In genomic region chr17:43578352-43578698, GRCh38 we compare ENCODE assay signal across 14 cellular contexts. TPM values are rescaled to one million over a fixed set of nuclear protein-coding genes. Genes with fewer than 3 reads are reported as not detected.
A peak's percentile ranks its signal among the peaks of the same experiment; 100 is the strongest.
DNase-seq lines count a peak whose midpoint lies in the region; ATAC-seq, FAIRE-seq and TF ChIP-seq lines count a peak whose summit lies in the region.
"Had no signal": no experiment of that assay in that cellular context is flagged by ENCODE, and none has a peak within 500 bp of the region (broad histone marks: within the 10 kb centered on the region; RNA-seq: fewer than 3 reads in every experiment).

No MANE protein-coding gene starts in this region.

- H4K20me1 ChIP-seq in HepG2 (ENCODE audit: insufficient read depth, low read length): no peaks in the 10 kb centered on the region

- H3K27me3 ChIP-seq in HepG2 (ENCODE audit: control insufficient read depth in 1 of 2, insufficient read depth in 2 of 2, low read length in 2 of 2): no peaks in the 10 kb centered on the region
- no peaks in the 10 kb centered on the region for H3K27me3 ChIP-seq in right lobe of liver
- no peaks in the 10 kb centered on the region for H3K27me3 ChIP-seq in suprapubic skin

- BruUV-seq in HepG2 (replicated peaks; lab: Mats Ljungman, UMichigan): no TSS peak

- FAIRE-seq in HepG2 (lab: Jason Lieb, UNC): no peak

- DNase-seq in HepG2 (ENCODE audit: low spot score) (no peak), right lobe of liver (no peak), activated B cell treated with CpG ODN at 0.5 μM for 24 hours (no peak), NCI-H774 (lab: John Stamatoyannopoulos, UW) (no peak), suprapubic skin (ENCODE audit: low spot score in 2 of 2) (no peak), DMS153 (lab: John Stamatoyannopoulos, UW) (no peak)
- DNase-seq in effector CD4-positive, alpha-beta T cell: no peak
- DNase-seq: central memory CD4-positive, alpha-beta T cell; erythroblast; posterior cingulate gyrus had no signal

- no peaks in the 10 kb centered on the region for H3K36me3 ChIP-seq in HepG2 (replicated peaks in 1 of 2; ENCODE audit: control insufficient read depth in 1 of 2, insufficient read depth in 2 of 2, low read length in 2 of 2)
- H3K36me3 ChIP-seq in right lobe of liver: no peaks in the 10 kb centered on the region
- H3K36me3 ChIP-seq in suprapubic skin: no peaks in the 10 kb centered on the region

- H3K9me3 ChIP-seq in HepG2 (ENCODE audit: low read length) (no peaks in the 10 kb centered on the region), right lobe of liver (no peaks in the 10 kb centered on the region), suprapubic skin (no peaks in the 10 kb centered on the region)

- no peak for TF ChIP-seq RAD21 in HepG2 (CRISPR knock-in tag; IDR thresholded peaks at IDR 0.05)

- TF ChIP-seq CTCF in HepG2 (CRISPR knock-in tag; IDR thresholded peaks at IDR 0.05) (no peak), right lobe of liver (IDR thresholded peaks at IDR 0.05) (no peak), activated B cell treated with CpG ODN at 0.5 μM for 24 hours (IDR thresholded peaks at IDR 0.05) (no peak), nephron (IDR thresholded peaks at IDR 0.05; ENCODE audit: unreplicated experiment in 3 of 3) (no peak), suprapubic skin (IDR thresholded peaks at IDR 0.05) (no peak)

- H3K36me3 Mint-ChIP-seq in activated B cell treated with CpG ODN at 0.5 μM for 24 hours (ENCODE audit: low read depth) (no peaks in the 10 kb centered on the region), nephron (ENCODE audit: low read depth) (no peaks in the 10 kb centered on the region)

- H3K4me2 ChIP-seq in HepG2 (ENCODE audit: low read depth, low read length): peak overlapping the region; percentile 84

- no peak for ATAC-seq in HepG2
- no peak for ATAC-seq in right lobe of liver
- ATAC-seq in activated B cell treated with CpG ODN at 0.5 μM for 24 hours (ENCODE audit: low read depth): no peak

- H3K27ac ChIP-seq in HepG2 (ENCODE audit: extremely low read length, insufficient read depth, low read length): no peak overlapping the region
- H3K27ac ChIP-seq in right lobe of liver: no peak overlapping the region
- H3K27ac ChIP-seq in suprapubic skin: no peak overlapping the region
- H3K27ac ChIP-seq: C4-2B had no signal

- H3K4me1 ChIP-seq in HepG2 (ENCODE audit: insufficient read depth, low read length): peaks cover 100% of the 10 kb centered on the region
- H3K4me1 ChIP-seq in right lobe of liver: no peaks in the 10 kb centered on the region
- peaks cover 26% of the 10 kb centered on the region for H3K4me1 ChIP-seq in suprapubic skin

- H3K27me3 Mint-ChIP-seq in activated B cell treated with CpG ODN at 0.5 μM for 24 hours (peaks cover 4% of the 10 kb centered on the region), nephron (ENCODE audit: low read depth) (peaks cover 49% of the 10 kb centered on the region)

- intact Hi-C loops in HepG2 (cut with micrococcal nuclease; ENCODE audit: unreplicated experiment) (no loop called here), right lobe of liver (cut with DNase I) (loop anchor here in 1 of 2 donors (10.0 kb wide), 1 partner anchor 176 kb away; the partner anchor contains the start of gene SOST), activated B cell treated with CpG ODN at 0.5 μM for 24 hours (cut with micrococcal nuclease) (loop anchor here (1.0 to 5.0 kb wide), 2 partner anchors 32 to 269 kb away; partner anchors contain the start of genes CD300LG and ETV4)

- H3K9me3 Mint-ChIP-seq in activated B cell treated with CpG ODN at 0.5 μM for 24 hours (no peaks in the 10 kb centered on the region), nephron (no peaks in the 10 kb centered on the region)
- H3K9me3 Mint-ChIP-seq: activated naive CD4-positive, alpha-beta T cell treated with anti-CD3 and anti-CD28 coated beads for 36 hours had no signal

- peak overlapping the region; percentile 41; the same call in 1 of the 2 replicates for H3K9ac ChIP-seq in HepG2 (ENCODE audit: insufficient read depth, low read depth, low read length)

- CTCF ChIA-PET in HepG2 (lab: Yijun Ruan, JAX; ENCODE audit: low intra/inter-chr PET ratio, low total read pairs) (interaction anchor here (4.6 kb wide), 1 partner anchor 182 kb away, joined by 55 read pairs; no protein-coding TSS in a partner anchor), activated B cell treated with CpG ODN at 0.5 μM for 24 hours (lab: Charles Lee) (interaction anchor here (1.3 to 4.8 kb wide), 5 partner anchors 70 to 268 kb away, joined by 3 to 40 read pairs (median 12); partner anchors contain the start of genes CD300LG and SOST)

- H3K4me3 ChIP-seq in HepG2 (replicated peaks in 1 of 3; ENCODE audit: insufficient read depth in 1 of 3, low read depth in 2 of 3, low read length in 3 of 3) (peak overlapping the region in 1 of 3 experiments; percentile 56; a peak in 2 of 6 replicates), right lobe of liver (no peak overlapping the region), suprapubic skin (no peak overlapping the region)
- H3K4me3 ChIP-seq: lung had no signal

- POLR2A ChIA-PET in HepG2 (lab: Yijun Ruan, JAX) (interaction anchor here (0.7 to 8.9 kb wide), 8 partner anchors 33 to 107 kb away, joined by 3 to 221 read pairs (median 6); no protein-coding TSS in a partner anchor), activated B cell treated with CpG ODN at 0.5 μM for 24 hours (lab: Charles Lee) (interaction anchor here (1.2 to 1.8 kb wide), 3 partner anchors 15 to 209 kb away, joined by 6 to 7 read pairs (median 7); no protein-coding TSS in a partner anchor)

- H3K4me3 Mint-ChIP-seq in activated B cell treated with CpG ODN at 0.5 μM for 24 hours: peak overlapping the region; percentile 30
- H3K4me3 Mint-ChIP-seq in nephron: peak overlapping the region in 1 of 3 experiments; percentile 16
- H3K4me3 Mint-ChIP-seq: activated naive CD4-positive, alpha-beta T cell treated with anti-CD3 and anti-CD28 coated beads for 36 hours had no signal

- H3K4me1 Mint-ChIP-seq in activated B cell treated with CpG ODN at 0.5 μM for 24 hours: peaks cover 23% of the 10 kb centered on the region
- H3K4me1 Mint-ChIP-seq in nephron: peaks cover 52% of the 10 kb centered on the region

- TF ChIP-seq EP300 in HepG2 (IDR thresholded peaks at IDR 0.05; ENCODE audit: low read depth in 2 of 2, low read length in 2 of 2) (no peak), HepG2 (CRISPR knock-in tag; IDR thresholded peaks at IDR 0.05; ENCODE audit: borderline replicate concordance) (no peak), suprapubic skin (IDR thresholded peaks at IDR 0.05) (no peak)

- H3K79me2 ChIP-seq in HepG2 (ENCODE audit: insufficient read depth, low read length): no peaks in the 10 kb centered on the region

- TF ChIP-seq POLR2A in HepG2 (IDR thresholded peaks at IDR 0.05; ENCODE audit: insufficient read depth in 1 of 2, low read depth in 2 of 2, low read length in 2 of 2): no peak
- TF ChIP-seq POLR2A in right lobe of liver (IDR thresholded peaks at IDR 0.05): no peak
- no peak for TF ChIP-seq POLR2A in suprapubic skin (IDR thresholded peaks at IDR 0.05)

- in situ Hi-C loops in HepG2 (cut with HindIII; ENCODE audit: extremely low pct_ligation_motif_present, low pct_unique_long_range_greater_than_20kb): loop anchor here (5.0 kb wide), 1 partner anchor 179 kb away; the partner anchor contains the start of gene SOST

- H3K27ac Mint-ChIP-seq in activated B cell treated with CpG ODN at 0.5 μM for 24 hours: peak overlapping the region; percentile 66
- H3K27ac Mint-ChIP-seq in nephron: peak overlapping the region; percentile 55 to 76 (median 61)
- H3K27ac Mint-ChIP-seq: activated naive CD4-positive, alpha-beta T cell treated with anti-CD3 and anti-CD28 coated beads for 36 hours had no signal

- WGBS in HepG2 (ENCODE audit: low lambda C conversion rate): 34% methylated on average over 1 of the region's 1 CpG
- no CpG with 5 or more reads among the region's 1 CpG for WGBS in right lobe of liver (ENCODE audit: insufficient coverage, low coverage, low lambda C conversion rate, missing lambda C conversion rate)
- WGBS in suprapubic skin: 65% methylated on average over 1 of the region's 1 CpG

- no peak overlapping the region for H2AFZ ChIP-seq in HepG2 (ENCODE audit: low read length)

TF ChIP-seq in HepG2, 621 proteins besides CTCF, POLR2A, EP300 and RAD21 (continues in another document):
- no peak for TF ChIP-seq ZNF136 (CRISPR knock-in tag; IDR thresholded peaks at IDR 0.05; ENCODE audit: low read depth)
- no peak for TF ChIP-seq BRD4 (CRISPR knock-in tag; IDR thresholded peaks at IDR 0.05)

RNA-seq across cellular contexts. Expression of gene ETV4, which starts 32.2 kb away (rescaled TPM):
- 126 and 128 TPM in 2 replicates for total RNA-seq in HepG2 (2016; rRNA removed; fragmentation: Illumina TruSeq; extraction: Trizol)
- total RNA-seq in HepG2 (2016; cell fraction: cytosol; rRNA removed; fragmentation: Illumina TruSeq; extraction: Trizol; ENCODE audit: low read depth): 59.4 and 72.0 TPM in 2 replicates
- total RNA-seq in HepG2 (2016; cell fraction: insoluble cytoplasmic fraction; rRNA removed; fragmentation: Illumina TruSeq; extraction: Trizol): 106 and 130 TPM in 2 replicates
- total RNA-seq in HepG2 (2016; cell fraction: membrane; rRNA removed; fragmentation: Illumina TruSeq; extraction: Trizol): 149 and 180 TPM in 2 replicates
- total RNA-seq in HepG2 (2016; cell fraction: nucleus; rRNA removed; fragmentation: Illumina TruSeq; extraction: Trizol): 70.8 and 88.4 TPM in 2 replicates
- 330 and 361 TPM in 2 replicates for polyA plus RNA-seq in HepG2 (2011; rRNA removed)
- polyA plus RNA-seq in HepG2 (2011; cell fraction: cytosol; rRNA removed): 170 and 232 TPM in 2 replicates
- polyA plus RNA-seq in HepG2 (2011; cell fraction: nucleus; rRNA removed): 463 and 506 TPM in 2 replicates
- 277 and 289 TPM in 2 replicates for polyA plus RNA-seq in HepG2 (2012)
- polyA plus RNA-seq in HepG2 (2016; cell fraction: cytosol; fragmentation: Illumina TruSeq; extraction: Trizol; ENCODE audit: low read depth): 120 and 136 TPM in 2 replicates
- polyA plus RNA-seq in HepG2 (2016; cell fraction: insoluble cytoplasmic fraction; fragmentation: Illumina TruSeq; extraction: Trizol; ENCODE audit: low read depth): 164 and 205 TPM in 2 replicates
- 212 and 220 TPM in 2 replicates for polyA plus RNA-seq in HepG2 (2016; cell fraction: membrane; fragmentation: Illumina TruSeq; extraction: Trizol; ENCODE audit: low read depth)
- polyA plus RNA-seq in HepG2 (2016; cell fraction: nucleus; fragmentation: Illumina TruSeq; extraction: Trizol; ENCODE audit: insufficient read depth, low read depth): 278 and 294 TPM in 2 replicates
- polyA minus RNA-seq in HepG2 (2011; rRNA and poly(A)+ RNA removed; ENCODE audit: low replicate concordance): 3.5 and 231 TPM in 2 replicates
- polyA minus RNA-seq in HepG2 (2011; cell fraction: cytosol; rRNA and poly(A)+ RNA removed): 120 and 134 TPM in 2 replicates
- 97.1 and 102 TPM in 2 replicates for polyA minus RNA-seq in HepG2 (2011; cell fraction: nucleus; rRNA and poly(A)+ RNA removed)
- total RNA-seq in right lobe of liver: 1 to 10 TPM in 1 of 6 experiments, under 1 TPM in 4, not detected in 1; 0.42 to 1.4 (median 0.80) TPM
- total RNA-seq in activated B cell treated with CpG ODN at 0.5 μM for 24 hours: 0.10 TPM in 1 of 2 replicates, not detected in the other
- 1 to 10 TPM; 5.6 to 7.1 (median 6.3) TPM for total RNA-seq in suprapubic skin

Comparison
In these comparisons a context has a peak if more than half of its experiments do, and no peak if none do; other contexts are left out.
1. RNA of gene ETV4, which starts 32.2 kb away (total RNA-seq): 59.4 to 180 TPM in HepG2; 5.6 to 7.1 TPM in suprapubic skin, 0.42 to 1.4 TPM in right lobe of liver and 0.10 TPM in activated B cell treated with CpG ODN at 0.5 μM for 24 hours; every median in the first group is over 4 times any median in the second.